In genomic region chr21:33657124-33657842, GRCh38 we compare ENCODE assay signal across 1 cellular context.
TF ChIP-seq lines count a peak whose summit lies in the region.

No MANE protein-coding gene starts in this region.

TF ChIP-seq in K562, 482 proteins besides CTCF, POLR2A, EP300 and RAD21:
- TF ChIP-seq KHSRP (IDR thresholded peaks at IDR 0.05) (no peak), BHLHE40 (IDR thresholded peaks at IDR 0.05; ENCODE audit: low read length) (no peak), SAP30 (IDR thresholded peaks at IDR 0.05; ENCODE audit: borderline replicate concordance, insufficient read depth, low read depth, low read length, poor library complexity, severe bottlenecking) (no peak), TEAD4 (IDR thresholded peaks at IDR 0.05; ENCODE audit: low read length) (peak; percentile 16; the same call in 1 of the 2 replicates), TEAD4 (CRISPR knock-in tag; IDR thresholded peaks at IDR 0.05; ENCODE audit: borderline replicate concordance) (no peak), ZNF584 (CRISPR knock-in tag; IDR thresholded peaks at IDR 0.05; ENCODE audit: low read depth) (0 out of 2 replicates have a peak, but pooled peaks have one; percentile 39), CCNT2 (IDR thresholded peaks at IDR 0.05; ENCODE audit: borderline replicate concordance, extremely low read depth, insufficient read length, low read depth, low read length) (no peak), CTBP1 (IDR thresholded peaks at IDR 0.05; ENCODE audit: borderline replicate concordance) (0 out of 2 replicates have a peak, but pooled peaks have one; percentile 32), TAL1 (IDR thresholded peaks at IDR 0.05) (peak; percentile 17; the same call in 1 of the 2 replicates), HES1 (IDR thresholded peaks at IDR 0.05; ENCODE audit: low read depth) (no peak), KAT7 (CRISPR knock-in tag; IDR thresholded peaks at IDR 0.05; ENCODE audit: borderline replicate concordance) (no peak), U2AF2 (optimal IDR thresholded peaks at IDR 0.05; ENCODE audit: low read depth, low read length) (no peak), ESRRA (IDR thresholded peaks at IDR 0.05; ENCODE audit: borderline replicate concordance, low read depth) (peak; percentile 72), ZNF217 (CRISPR knock-in tag; IDR thresholded peaks at IDR 0.05) (no peak), NR2C1 (IDR thresholded peaks at IDR 0.05) (peak; percentile 61; the same call in 1 of the 2 replicates), NR2C1 (tag; IDR thresholded peaks at IDR 0.05) (peak; percentile 56), NCOR1 (IDR thresholded peaks at IDR 0.05) (0 out of 2 replicates have a peak, but pooled peaks have one; percentile 15), RBBP5 (IDR thresholded peaks at IDR 0.05; ENCODE audit: borderline replicate concordance, insufficient read depth, low read length, poor library complexity, severe bottlenecking) (peak; percentile 28), NR2C2 (CRISPR knock-in tag; IDR thresholded peaks at IDR 0.05) (no peak), NR2C2 (tag; IDR thresholded peaks at IDR 0.05) (peak; percentile 82), SMARCE1 (IDR thresholded peaks at IDR 0.05) (peak; percentile 42; the same call in 1 of the 2 replicates), ZBTB12 (CRISPR knock-in tag; IDR thresholded peaks at IDR 0.05) (no peak), JUND (IDR thresholded peaks at IDR 0.05; ENCODE audit: borderline replicate concordance, low read depth, low read length) (no peak), JUND (tag; IDR thresholded peaks at IDR 0.05; ENCODE audit: borderline replicate concordance, low read depth, low read length) (peak; percentile 49; the same call in 1 of the 3 replicates), ZNF274 (IDR thresholded peaks at IDR 0.05; ENCODE audit: borderline replicate concordance, low read depth, low read length) (no peak), U2AF1 (optimal IDR thresholded peaks at IDR 0.05; ENCODE audit: low read depth, low read length) (no peak), RCOR1 (IDR thresholded peaks at IDR 0.05; ENCODE audit: borderline replicate concordance in 1 of 2, low read depth in 2 of 2, low read length in 2 of 2) (0 out of 4 replicates have a peak, but pooled peaks of 1 of the 2 experiments have one; percentile 9), ARID1B (IDR thresholded peaks at IDR 0.05) (peak; percentile 56), ZNF589 (CRISPR knock-in tag; IDR thresholded peaks at IDR 0.05; ENCODE audit: low read depth) (no peak), LEF1 (IDR thresholded peaks at IDR 0.05) (peak; percentile 18; the same call in 1 of the 2 replicates), TCF3 (CRISPR knock-in tag; IDR thresholded peaks at IDR 0.05) (0 out of 2 replicates have a peak, but pooled peaks have one; percentile 41)
- TF ChIP-seq, protein P1, sequence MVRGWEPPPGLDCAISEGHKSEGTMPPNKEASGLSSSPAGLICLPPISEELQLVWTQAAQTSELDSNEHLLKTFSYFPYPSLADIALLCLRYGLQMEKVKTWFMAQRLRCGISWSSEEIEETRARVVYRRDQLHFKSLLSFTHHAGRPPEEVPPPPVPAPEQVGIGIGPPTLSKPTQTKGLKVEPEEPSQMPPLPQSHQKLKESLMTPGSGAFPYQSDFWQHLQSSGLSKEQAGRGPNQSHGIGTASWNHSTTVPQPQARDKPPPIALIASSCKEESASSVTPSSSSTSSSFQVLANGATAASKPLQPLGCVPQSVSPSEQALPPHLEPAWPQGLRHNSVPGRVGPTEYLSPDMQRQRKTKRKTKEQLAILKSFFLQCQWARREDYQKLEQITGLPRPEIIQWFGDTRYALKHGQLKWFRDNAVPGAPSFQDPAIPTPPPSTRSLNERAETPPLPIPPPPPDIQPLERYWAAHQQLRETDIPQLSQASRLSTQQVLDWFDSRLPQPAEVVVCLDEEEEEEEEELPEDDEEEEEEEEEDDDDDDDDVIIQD (CRISPR knock-in tag; IDR thresholded peaks at IDR 0.05) = no peak
- TF ChIP-seq, protein P2, sequence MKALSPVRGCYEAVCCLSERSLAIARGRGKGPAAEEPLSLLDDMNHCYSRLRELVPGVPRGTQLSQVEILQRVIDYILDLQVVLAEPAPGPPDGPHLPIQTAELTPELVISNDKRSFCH (CRISPR knock-in tag; IDR thresholded peaks at IDR 0.05) = no peak
- TF ChIP-seq, protein P2 (tag; IDR thresholded peaks at IDR 0.05) = peak; percentile 62; the same call in 1 of the 2 replicates
- TF ChIP-seq, protein P3, sequence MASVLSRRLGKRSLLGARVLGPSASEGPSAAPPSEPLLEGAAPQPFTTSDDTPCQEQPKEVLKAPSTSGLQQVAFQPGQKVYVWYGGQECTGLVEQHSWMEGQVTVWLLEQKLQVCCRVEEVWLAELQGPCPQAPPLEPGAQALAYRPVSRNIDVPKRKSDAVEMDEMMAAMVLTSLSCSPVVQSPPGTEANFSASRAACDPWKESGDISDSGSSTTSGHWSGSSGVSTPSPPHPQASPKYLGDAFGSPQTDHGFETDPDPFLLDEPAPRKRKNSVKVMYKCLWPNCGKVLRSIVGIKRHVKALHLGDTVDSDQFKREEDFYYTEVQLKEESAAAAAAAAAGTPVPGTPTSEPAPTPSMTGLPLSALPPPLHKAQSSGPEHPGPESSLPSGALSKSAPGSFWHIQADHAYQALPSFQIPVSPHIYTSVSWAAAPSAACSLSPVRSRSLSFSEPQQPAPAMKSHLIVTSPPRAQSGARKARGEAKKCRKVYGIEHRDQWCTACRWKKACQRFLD (CRISPR knock-in tag; IDR thresholded peaks at IDR 0.05) = no peak
